In the genomic region with DNA sequence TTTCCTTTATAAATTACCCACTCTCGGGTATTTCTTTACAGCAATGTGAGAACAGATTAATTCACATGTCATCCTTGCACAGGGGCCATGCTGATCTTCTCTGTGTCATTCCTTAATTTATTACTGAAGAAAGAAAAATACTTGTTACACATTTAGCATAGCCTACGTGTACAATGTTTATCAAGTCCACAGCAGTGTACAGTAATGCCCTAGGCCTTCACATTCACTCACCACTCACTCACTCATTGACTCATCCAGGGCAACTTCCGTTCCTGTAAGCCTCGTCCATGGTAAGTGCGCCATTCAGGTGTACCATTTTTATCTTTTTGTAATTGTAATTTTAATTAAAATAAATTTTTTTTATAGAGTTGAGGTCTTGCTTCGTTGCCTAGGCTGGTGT, we compare ENCODE assay signal across 1 cellular context.
TF ChIP-seq lines count a peak whose summit lies in the region.

No MANE protein-coding gene starts in this region.

TF ChIP-seq in HepG2, 621 proteins besides CTCF, POLR2A, EP300 and RAD21:
- no peak for TF ChIP-seq ZBTB7A (CRISPR knock-in tag; IDR thresholded peaks at IDR 0.05)
- no peak for TF ChIP-seq HES4 (CRISPR knock-in tag; IDR thresholded peaks at IDR 0.05; ENCODE audit: borderline replicate concordance)
- TF ChIP-seq FOSL2 (CRISPR knock-in tag; IDR thresholded peaks at IDR 0.05) = 0 out of 2 replicates have a peak, but pooled peaks have one; percentile 10
TF ChIP-seq in HepG2: peak in this region for 1.
